13 cellular contexts compared by ENCODE assay signal in the genomic region with DNA sequence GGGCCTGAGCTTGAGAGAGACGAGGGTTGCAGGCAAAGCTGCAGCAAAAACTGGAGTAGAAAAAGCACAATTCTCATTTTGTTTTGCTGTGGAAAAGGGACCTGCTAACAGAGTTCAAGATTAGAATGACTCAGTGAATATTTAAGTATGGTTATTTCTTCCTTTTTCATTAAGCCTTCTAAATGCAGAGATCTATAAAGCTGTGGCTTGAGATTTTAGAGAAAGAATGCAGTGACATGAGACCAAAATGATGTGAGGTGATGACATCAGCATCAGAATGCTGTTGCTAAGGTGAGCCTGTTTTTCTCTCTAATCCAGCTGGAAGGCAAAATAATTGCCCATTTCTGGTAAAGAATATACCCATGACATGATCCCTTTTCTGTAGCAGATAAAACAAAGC. TPM values are rescaled to one million over a fixed set of nuclear protein-coding genes. Genes with fewer than 3 reads are reported as not detected.
DNase-seq lines count a peak whose midpoint lies in the region; ATAC-seq and TF ChIP-seq lines count a peak whose summit lies in the region.
"Had no signal": no experiment of that assay in that cellular context is flagged by ENCODE, and none has a peak within 500 bp of the region (broad histone marks: within the 10 kb centered on the region; RNA-seq: fewer than 3 reads in every experiment).

No MANE protein-coding gene starts in this region.

- BruUV-seq in Calu3 (replicated peaks; lab: Mats Ljungman, UMichigan), result no TSS peak

- H3K9me3 Mint-ChIP-seq in Calu3 (ENCODE audit: low read depth, unreplicated experiment) (no peaks in the 10 kb centered on the region), chondrocyte (ENCODE audit: low read depth) (no peaks in the 10 kb centered on the region), progenitor cell of endocrine pancreas (ENCODE audit: low read depth) (peaks cover 12% of the 10 kb centered on the region)
- peaks cover 0 to 8% of the 10 kb centered on the region in 2 donors for H3K9me3 Mint-ChIP-seq in stimulated activated naive CD8-positive, alpha-beta T cell treated with anti-CD3 and anti-CD28 coated beads, Interleukin-15, amount 100 ng/mL, for 72 hours

- peak overlapping the region; percentile 56 for H3K27ac ChIP-seq in KOPT-K1 (ENCODE audit: low read depth, low read length, poor library complexity, severe bottlenecking)

- ATAC-seq in GM19328 (IDR thresholded peaks at IDR 0.05; ENCODE audit: unreplicated experiment), result no peak
- no peak for ATAC-seq in stimulated activated naive CD8-positive, alpha-beta T cell treated with anti-CD3 and anti-CD28 coated beads, Interleukin-15, amount 100 ng/mL, for 72 hours

- H3K4me1 Mint-ChIP-seq in Calu3 (ENCODE audit: low read depth, unreplicated experiment) (peaks cover 26% of the 10 kb centered on the region), chondrocyte (ENCODE audit: low read depth) (peaks cover 8% of the 10 kb centered on the region), progenitor cell of endocrine pancreas (ENCODE audit: low read depth) (peaks cover 4% of the 10 kb centered on the region)
- H3K4me1 Mint-ChIP-seq in stimulated activated naive CD8-positive, alpha-beta T cell treated with anti-CD3 and anti-CD28 coated beads, Interleukin-15, amount 100 ng/mL, for 72 hours, result peaks cover 22% of the 10 kb centered on the region
- H3K4me1 Mint-ChIP-seq: B cell had no signal

- peak overlapping the region; percentile 78 for H3K27ac Mint-ChIP-seq in Calu3 (ENCODE audit: unreplicated experiment)
- H3K27ac Mint-ChIP-seq in chondrocyte (ENCODE audit: unreplicated experiment), result peak overlapping the region; percentile 4
- peak overlapping the region; percentile 7 for H3K27ac Mint-ChIP-seq in progenitor cell of endocrine pancreas
- H3K27ac Mint-ChIP-seq in stimulated activated naive CD8-positive, alpha-beta T cell treated with anti-CD3 and anti-CD28 coated beads, Interleukin-15, amount 100 ng/mL, for 72 hours, result no peak overlapping the region
- H3K27ac Mint-ChIP-seq: B cell had no signal

- peaks cover 20% of the 10 kb centered on the region for H3K9me3 ChIP-seq in KOPT-K1 (ENCODE audit: insufficient read depth, low read length, poor library complexity, severe bottlenecking)

- H3K27me3 Mint-ChIP-seq in Calu3 (ENCODE audit: unreplicated experiment) (no peaks in the 10 kb centered on the region), chondrocyte (ENCODE audit: low read depth) (no peaks in the 10 kb centered on the region), progenitor cell of endocrine pancreas (peaks cover 7% of the 10 kb centered on the region)
- no peaks in the 10 kb centered on the region for H3K27me3 Mint-ChIP-seq in stimulated activated naive CD8-positive, alpha-beta T cell treated with anti-CD3 and anti-CD28 coated beads, Interleukin-15, amount 100 ng/mL, for 72 hours

- H3K4me3 Mint-ChIP-seq in Calu3 (ENCODE audit: low read depth, unreplicated experiment) (no peak overlapping the region), chondrocyte (ENCODE audit: unreplicated experiment) (no peak overlapping the region), progenitor cell of endocrine pancreas (ENCODE audit: low read depth) (no peak overlapping the region)
- no peak overlapping the region for H3K4me3 Mint-ChIP-seq in stimulated activated naive CD8-positive, alpha-beta T cell treated with anti-CD3 and anti-CD28 coated beads, Interleukin-15, amount 100 ng/mL, for 72 hours
- H3K4me3 Mint-ChIP-seq: B cell had no signal

- H3K36me3 ChIP-seq in KOPT-K1 (ENCODE audit: insufficient read depth, low read length), result no peaks in the 10 kb centered on the region

- H3K36me3 Mint-ChIP-seq in Calu3 (ENCODE audit: insufficient read depth, unreplicated experiment) (peaks cover 4% of the 10 kb centered on the region), chondrocyte (ENCODE audit: low read depth) (no peaks in the 10 kb centered on the region), progenitor cell of endocrine pancreas (ENCODE audit: insufficient read depth) (peaks cover 3% of the 10 kb centered on the region)

- TF ChIP-seq CTCF in Calu3 (IDR thresholded peaks at IDR 0.05; ENCODE audit: unreplicated experiment), result no peak
- no peak for TF ChIP-seq CTCF in chondrocyte (IDR thresholded peaks at IDR 0.05)
- no peak for TF ChIP-seq CTCF in progenitor cell of endocrine pancreas (IDR thresholded peaks at IDR 0.05; ENCODE audit: unreplicated experiment)

- intact Hi-C loops in Calu3 (cut with micrococcal nuclease; ENCODE audit: unreplicated experiment), result no loop called here

- DNase-seq in Calu3 (no peak), chondrocyte (ENCODE audit: low spot score) (no peak), progenitor cell of endocrine pancreas (ENCODE audit: low spot score, unreplicated experiment) (no peak), GOT3 (lab: John Stamatoyannopoulos, UW) (no peak)
- DNase-seq in stimulated activated naive CD8-positive, alpha-beta T cell treated with anti-CD3 and anti-CD28 coated beads, Interleukin-15, amount 100 ng/mL, for 72 hours, result no peak
- DNase-seq: dermis blood vessel endothelial cell; NCI-H1930; NCI-H510A treated with DMSO at 0.1 percent for 48 hours; OCI-M1; stimulated activated naive CD4-positive, alpha-beta T cell had no signal

- CTCF ChIA-PET in Calu3 (lab: Charles Lee), result interaction anchor here (1.5 kb wide), 1 partner anchor 101 kb away, joined by 8 read pairs; no protein-coding TSS in a partner anchor

RNA-seq across cellular contexts. Expression of a gene that starts 10.8 kb away (rescaled TPM):
- total RNA-seq in Calu3 (2022) (29.8 and 37.1 TPM in 2 replicates), chondrocyte (40.1 to 65.1 TPM (median 41.3 TPM) in 3 replicates), progenitor cell of endocrine pancreas (51.3 and 51.4 TPM in 2 replicates)

Comparison
In these comparisons a context has a peak if more than half of its experiments do, and no peak if none do; other contexts are left out.
1. H3K27ac Mint-ChIP-seq: peak in Calu3 (single experiment), chondrocyte (single experiment) and progenitor cell of endocrine pancreas (single experiment); none in stimulated activated naive CD8-positive, alpha-beta T cell treated with anti-CD3 and anti-CD28 coated beads, Interleukin-15, amount 100 ng/mL, for 72 hours (0 of 2).